8 cellular contexts compared by ENCODE assay signal in the genomic region with DNA sequence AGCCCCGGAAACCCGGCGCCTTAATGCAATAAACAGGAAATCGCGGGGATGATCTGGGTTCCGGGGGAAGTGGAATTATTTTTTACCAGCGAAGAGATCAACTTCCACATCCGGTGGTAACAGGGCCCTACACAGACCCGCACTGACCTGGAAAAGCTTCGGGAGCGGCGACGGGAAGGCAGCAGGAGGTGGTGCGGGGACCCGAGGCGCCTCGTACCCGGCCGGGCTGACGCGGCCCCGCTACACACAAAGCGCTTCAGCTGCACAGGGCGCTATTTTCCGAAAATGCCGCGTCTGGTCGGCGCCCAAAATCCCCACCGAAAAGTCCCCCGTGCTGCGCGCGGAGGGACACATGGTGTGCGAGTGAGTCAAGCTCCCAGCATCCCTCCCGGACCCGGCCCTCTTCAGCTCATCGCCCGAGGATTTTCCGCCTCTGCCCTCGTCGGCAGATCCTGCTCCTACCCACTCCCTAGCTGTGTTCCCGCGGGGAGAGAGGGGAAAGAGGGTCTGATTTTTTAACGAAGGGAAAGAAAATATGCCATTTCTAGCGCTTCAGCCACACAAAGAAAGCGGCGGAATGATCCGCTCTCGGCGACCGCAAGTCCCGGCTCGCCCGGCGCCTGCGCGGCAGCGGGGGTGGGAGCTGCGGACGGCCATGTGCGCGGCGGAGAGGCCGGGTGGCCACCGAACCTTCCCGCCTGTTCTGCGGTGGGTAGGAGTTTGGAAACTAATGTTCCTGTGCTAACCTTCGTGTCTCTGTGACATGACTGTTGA. TPM values are rescaled to one million over a fixed set of nuclear protein-coding genes. Genes with fewer than 3 reads are reported as not detected.
DNase-seq lines count a peak whose midpoint lies in the region; ATAC-seq and TF ChIP-seq lines count a peak whose summit lies in the region.

Gene GABPB1, minus strand, starts transcription at position 361 of the 774 bp plus-strand sequence. CDS start 45,400 bp downstream, outside the sequence.

- peaks cover 94% of the 10 kb centered on the region for H3K79me2 ChIP-seq in GM23248 (ENCODE audit: insufficient read depth)

- H3K27ac Mint-ChIP-seq in nephron: peak within 1 kb of the TSS; percentile 100

- no peaks in the 10 kb centered on the region for H3K9me2 ChIP-seq in GM23248 (ENCODE audit: insufficient read depth)

- DNase-seq in DMS53 treated with DMSO at 0.1 percent for 48 hours (lab: John Stamatoyannopoulos, UW; ENCODE audit: unreplicated experiment) (peak; percentile 80), GM23248 (peak; percentile 96), LoVo (ENCODE audit: low spot score) (peak; percentile 94), SHP77 (lab: John Stamatoyannopoulos, UW) (peak; percentile 80 to 86), fibroblast of pulmonary artery (ENCODE audit: low read depth) (peak; percentile 96)
- DNase-seq in activated effector memory CD4-positive, alpha-beta T cell treated with Interleukin-2 at 50 U/mL for 16 hours: peak; percentile 83
- peak; percentile 90 for DNase-seq in stimulated activated naive CD8-positive, alpha-beta T cell treated with anti-CD3 and anti-CD28 coated beads, Interleukin-15, Interleukin-2, amounts not matched to agents 100 U/mL and 50 U/mL, for 24 hours

- H3K4me1 Mint-ChIP-seq in nephron: peaks cover 39% of the 10 kb centered on the region

- peak; percentile 59 for ATAC-seq in stimulated activated naive CD8-positive, alpha-beta T cell treated with anti-CD3 and anti-CD28 coated beads, Interleukin-15, Interleukin-2, amounts not matched to agents 100 U/mL and 50 U/mL, for 24 hours

- H3K4me3 ChIP-seq in GM23248 (peak within 1 kb of the TSS; percentile 89), fibroblast of pulmonary artery (replicated peaks; ENCODE audit: low read depth, low read length) (peak within 1 kb of the TSS; percentile 81)

- peak within 1 kb of the TSS; percentile 68 for H2AFZ ChIP-seq in GM23248

- H3K27me3 Mint-ChIP-seq in nephron (ENCODE audit: low read depth): no peaks in the 10 kb centered on the region

- H3K27me3 ChIP-seq in GM23248 (replicated peaks; ENCODE audit: insufficient read depth): no peaks in the 10 kb centered on the region

- peak within 1 kb of the TSS; percentile 98 for H3K4me2 ChIP-seq in GM23248 (ENCODE audit: unreplicated experiment)

- TF ChIP-seq CTCF in fibroblast of pulmonary artery (IDR thresholded peaks at IDR 0.05; ENCODE audit: low read length, missing control alignments) (no peak), nephron (IDR thresholded peaks at IDR 0.05; ENCODE audit: unreplicated experiment in 3 of 3) (no peak)

- in situ Hi-C loops in GM23248 (cut with MboI): no loop called here

- no peaks in the 10 kb centered on the region for H4K20me1 ChIP-seq in GM23248 (ENCODE audit: insufficient read depth)

- H3K9me3 ChIP-seq in GM23248 (ENCODE audit: low read depth): no peaks in the 10 kb centered on the region

- H3F3A ChIP-seq in GM23248 (ENCODE audit: insufficient read depth): peaks cover 14% of the 10 kb centered on the region

- H3K9me3 Mint-ChIP-seq in nephron: no peaks in the 10 kb centered on the region

- H3K4me3 Mint-ChIP-seq in nephron: peak within 1 kb of the TSS; percentile 92 to 100 (median 99)

- H3K4me1 ChIP-seq in GM23248 (ENCODE audit: insufficient read depth): peaks cover 36% of the 10 kb centered on the region

- WGBS in GM23248 (ENCODE audit: low coverage in 1 of 2, low lambda C conversion rate in 2 of 2, missing lambda C conversion rate in 2 of 2), 2 experiments: 0 to 1% methylated on average over 69 of the region's 69 CpGs

- peak within 1 kb of the TSS; percentile 99 for H3K27ac ChIP-seq in GM23248

- H3K36me3 Mint-ChIP-seq in nephron (ENCODE audit: low read depth): peaks cover 33% of the 10 kb centered on the region

- peaks cover 5% of the 10 kb centered on the region for H3K36me3 ChIP-seq in GM23248 (ENCODE audit: low read depth)

- peak within 1 kb of the TSS; percentile 98 for H3K9ac ChIP-seq in GM23248

RNA-seq across cellular contexts. Expression of gene GABPB1, which starts in this region (rescaled TPM):
- total RNA-seq in GM23248 (2014; rRNA removed; shearing (Covaris generic)): 24.8 and 32.6 TPM in 2 replicates
- 22.8 and 25.7 TPM in 2 replicates for polyA plus RNA-seq in GM23248 (2016; fragmentation: Nextera tagmentation; extraction: Ambion mirVana)

Comparison
In these comparisons a context has a peak if more than half of its experiments do, and no peak if none do; other contexts are left out.
1. Peak in every context shown above with its lines: DNase-seq, ATAC-seq, H3K4me3 ChIP-seq and H3K27ac ChIP-seq.